Comparison of ENCODE assay signal across 1 cellular context in the genomic region with DNA sequence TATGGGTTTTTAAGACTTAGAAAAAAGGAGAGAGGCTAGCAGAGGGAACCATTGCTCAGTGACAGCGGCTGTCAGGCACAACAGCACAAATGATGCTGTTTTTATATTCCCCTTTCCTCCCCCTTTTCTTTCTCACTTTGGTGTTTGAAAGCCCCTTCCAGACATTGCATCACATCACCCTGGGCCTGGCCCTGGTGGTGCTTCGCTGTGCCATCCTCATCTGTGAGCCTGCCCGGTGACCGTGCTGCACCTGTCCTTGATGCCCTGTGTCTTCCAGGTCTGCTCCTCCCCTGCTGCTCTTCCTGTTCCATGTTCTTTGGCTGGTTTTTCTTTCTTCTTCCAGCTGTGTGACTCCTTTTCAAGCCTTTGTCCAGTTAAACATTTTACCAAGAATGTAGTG.
TF ChIP-seq lines count a peak whose summit lies in the region.

No MANE protein-coding gene starts in this region.

TF ChIP-seq in IMR-90, 13 proteins besides CTCF, POLR2A, EP300 and RAD21:
- TF ChIP-seq MAFK (IDR thresholded peaks at IDR 0.05; ENCODE audit: low read depth, low read length): no peak
- TF ChIP-seq RCOR1 (IDR thresholded peaks at IDR 0.05; ENCODE audit: insufficient replicate concordance, low read length): no peak
- TF ChIP-seq FOS (IDR thresholded peaks at IDR 0.05; ENCODE audit: low read depth, low read length): no peak
- TF ChIP-seq CEBPB (IDR thresholded peaks at IDR 0.05; ENCODE audit: low read depth, low read length): peak; percentile 68
- no peak for TF ChIP-seq MXI1 (IDR thresholded peaks at IDR 0.05; ENCODE audit: borderline replicate concordance, low read depth, low read length)
